ENCODE assay signal across 8 cellular contexts in the genomic region with DNA sequence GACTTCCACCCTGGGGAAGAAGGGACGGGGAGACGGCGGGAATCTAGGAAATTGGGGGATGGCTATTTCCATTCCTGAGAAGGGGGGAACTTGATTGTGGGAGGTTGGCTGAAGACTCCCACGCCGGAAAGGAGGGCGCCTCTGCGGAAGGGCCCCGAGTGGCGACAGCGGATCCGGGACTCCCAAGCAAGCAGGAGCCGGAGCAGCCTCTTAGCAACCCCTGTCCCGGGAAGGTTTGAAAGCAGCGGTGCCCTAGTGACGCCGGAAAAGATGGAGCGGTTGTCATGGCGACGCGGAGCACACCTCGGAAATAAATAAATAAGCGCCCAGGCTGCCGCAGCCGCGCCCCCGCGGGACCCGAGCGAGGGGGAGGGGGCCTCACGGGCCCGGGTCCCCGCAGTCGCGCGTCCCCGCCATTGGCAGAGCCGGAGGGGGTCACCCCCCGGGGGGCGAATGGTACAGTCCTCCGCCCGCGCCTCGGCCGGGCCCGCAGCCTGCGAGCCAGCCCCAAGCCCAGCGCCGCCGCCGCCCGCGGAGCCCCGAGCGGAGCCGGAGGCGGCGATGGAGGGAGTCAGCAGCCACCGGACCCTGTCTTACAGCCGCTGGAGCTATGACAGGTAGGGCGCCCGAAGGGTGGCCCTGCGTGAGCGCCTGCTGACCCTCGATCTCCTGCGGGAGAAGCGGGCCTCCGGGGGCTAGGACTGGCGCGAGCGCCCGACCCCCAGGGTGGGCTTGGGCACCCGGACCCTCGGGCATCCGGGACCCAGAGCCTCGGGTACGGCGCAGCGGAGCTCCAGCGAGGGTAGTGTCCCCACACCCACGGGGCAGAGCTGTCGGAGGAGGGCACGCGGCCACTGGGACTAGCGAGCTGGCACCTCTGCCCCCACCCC. TPM values are rescaled to one million over a fixed set of nuclear protein-coding genes. Genes with fewer than 3 reads are reported as not detected.
DNase-seq lines count a peak whose midpoint lies in the region; TF ChIP-seq lines count a peak whose summit lies in the region.

No MANE protein-coding gene starts in this region.

- peak overlapping the region; percentile 76 for H3K27ac ChIP-seq in CD8-positive, alpha-beta memory T cell (ENCODE audit: low read depth, low read length)
- H3K27ac ChIP-seq in HUES48 (ENCODE audit: low read depth, low read length), result no peak overlapping the region

- no peaks in the 10 kb centered on the region for H3K9me3 ChIP-seq in CD8-positive, alpha-beta memory T cell (ENCODE audit: low read length)
- no peaks in the 10 kb centered on the region for H3K9me3 ChIP-seq in HUES48 (ENCODE audit: control insufficient read depth, insufficient read depth, low read length)
- no peaks in the 10 kb centered on the region for H3K9me3 ChIP-seq in skeletal muscle satellite cell (replicated peaks; ENCODE audit: low read length)

- H3K4me1 Mint-ChIP-seq in CD8-positive, alpha-beta memory T cell, result peaks cover 14 to 15% (median 15%) of the 10 kb centered on the region in 3 donors

- peaks cover 22 to 47% of the 10 kb centered on the region in 2 donors for H3K27me3 Mint-ChIP-seq in CD8-positive, alpha-beta memory T cell

- H3K4me1 ChIP-seq in CD8-positive, alpha-beta memory T cell (ENCODE audit: insufficient read depth, low read length), result peaks cover 12% of the 10 kb centered on the region
- H3K4me1 ChIP-seq in HUES48 (ENCODE audit: control insufficient read depth, insufficient read depth, low read length) (peaks cover 38% of the 10 kb centered on the region), skeletal muscle satellite cell (ENCODE audit: control insufficient read depth, insufficient read depth, low read length) (peaks cover 26% of the 10 kb centered on the region)

- H3K36me3 ChIP-seq in CD8-positive, alpha-beta memory T cell (ENCODE audit: insufficient read depth, low read length), result no peaks in the 10 kb centered on the region
- H3K36me3 ChIP-seq in HUES48 (ENCODE audit: control insufficient read depth, insufficient read depth, low read length) (no peaks in the 10 kb centered on the region), skeletal muscle satellite cell (ENCODE audit: insufficient read depth, low read length) (no peaks in the 10 kb centered on the region)

- H3K36me3 Mint-ChIP-seq in CD8-positive, alpha-beta memory T cell, result no peaks in the 10 kb centered on the region

- H3K4me2 ChIP-seq in skeletal muscle satellite cell (ENCODE audit: low read length), result peak overlapping the region; percentile 100

- peak overlapping the region; percentile 36 to 97 (median 88) for H3K27ac Mint-ChIP-seq in CD8-positive, alpha-beta memory T cell

- POLR2A ChIA-PET in CD8-positive, alpha-beta memory T cell (lab: Charles Lee), result interaction anchor here (1.1 kb wide), 1 partner anchor 32 kb away, joined by 4 read pairs; a partner anchor contains a TSS

- H3K9me3 Mint-ChIP-seq in CD8-positive, alpha-beta memory T cell, result no peaks in the 10 kb centered on the region

- H3K4me3 Mint-ChIP-seq in CD8-positive, alpha-beta memory T cell, result peak overlapping the region; percentile 72 to 91 (median 83)

- H3K9ac ChIP-seq in HUES48 (ENCODE audit: low read depth, low read length), result no peak overlapping the region
- peak overlapping the region; percentile 84 for H3K9ac ChIP-seq in skeletal muscle satellite cell (ENCODE audit: low read depth, low read length)

- peaks cover 15% of the 10 kb centered on the region for H3K27me3 ChIP-seq in CD8-positive, alpha-beta memory T cell (ENCODE audit: insufficient read depth, low read length, poor library complexity, severe bottlenecking)
- peaks cover 68% of the 10 kb centered on the region for H3K27me3 ChIP-seq in HUES48 (ENCODE audit: control insufficient read depth, insufficient read depth, low read length)
- no peaks in the 10 kb centered on the region for H3K27me3 ChIP-seq in skeletal muscle satellite cell (ENCODE audit: control insufficient read depth, insufficient read depth, low read length)

- H3K4me3 ChIP-seq in CD8-positive, alpha-beta memory T cell (ENCODE audit: low read length), result peak overlapping the region; percentile 50
- H3K4me3 ChIP-seq in HUES48 (ENCODE audit: low read depth, low read length) (peak overlapping the region; percentile 65), cardiac fibroblast (replicated peaks in 1 of 2; ENCODE audit: low read depth in 2 of 2, low read length in 2 of 2) (peak overlapping the region; percentile 53 to 58), skeletal muscle satellite cell (ENCODE audit: low read length) (peak overlapping the region; percentile 89)

- CTCF ChIA-PET in CD8-positive, alpha-beta memory T cell (lab: Charles Lee), result interaction anchor here (0.6 to 3.5 kb wide), 6 partner anchors 9 to 32 kb away, joined by 3 to 19 read pairs (median 4); a partner anchor contains a TSS

- TF ChIP-seq CTCF in cardiac fibroblast (IDR thresholded peaks at IDR 0.05; ENCODE audit: low read depth, low read length), result no peak

- peak; percentile 63 to 91 (median 76) for DNase-seq in CD8-positive, alpha-beta memory T cell
- DNase-seq in activated CD4-positive, CD25-positive, alpha-beta regulatory T cell treated with anti-CD3 and anti-CD28 coated beads, Interleukin-2, amount 50 U/mL, for 72 hours, result peak; percentile 57
- DNase-seq in cardiac fibroblast (ENCODE audit: low read depth in 2 of 2) (peak; percentile 60 to 80), iPS-NIHi7 (ENCODE audit: extremely low spot score) (peak; percentile 82), RKO (ENCODE audit: low spot score) (no peak), HT-29 (ENCODE audit: low spot score) (no peak)

RNA-seq across cellular contexts. Expression of a gene that starts 31.9 kb away (rescaled TPM):
- 100 to 1,000 TPM; 294 to 306 TPM for total RNA-seq in CD8-positive, alpha-beta memory T cell
- 359 TPM for polyA plus RNA-seq in CD8-positive, alpha-beta memory T cell
- total RNA-seq in skeletal muscle satellite cell (2012; rRNA removed), result 321 and 322 TPM in 2 replicates
- 485 and 679 TPM in 2 replicates for total RNA-seq in HT-29 (2014; rRNA removed; shearing (Covaris generic))

RNA-seq across cellular contexts. Expression of a gene that starts 53.7 kb away (rescaled TPM):
- total RNA-seq in CD8-positive, alpha-beta memory T cell, result not detected
- not detected for polyA plus RNA-seq in CD8-positive, alpha-beta memory T cell
- total RNA-seq in skeletal muscle satellite cell (2012; rRNA removed), result 1.3 and 1.7 TPM in 2 replicates
- not detected in 2 replicates for total RNA-seq in HT-29 (2014; rRNA removed; shearing (Covaris generic))

Comparison
In these comparisons a context has a peak if more than half of its experiments do, and no peak if none do; other contexts are left out.
1. DNase-seq: peak in CD8-positive, alpha-beta memory T cell (5 of 5), activated CD4-positive, CD25-positive, alpha-beta regulatory T cell treated with anti-CD3 and anti-CD28 coated beads, Interleukin-2, amount 50 U/mL, for 72 hours (single experiment), cardiac fibroblast (2 of 2) and iPS-NIHi7 (single experiment); none in RKO (single experiment) and HT-29 (single experiment).
2. Peak in every context shown above with its lines, with median percentiles within 50 percentile points of each other: H3K4me3 ChIP-seq.